Comparison of ENCODE assay signal across 8 cellular contexts in the genomic region with DNA sequence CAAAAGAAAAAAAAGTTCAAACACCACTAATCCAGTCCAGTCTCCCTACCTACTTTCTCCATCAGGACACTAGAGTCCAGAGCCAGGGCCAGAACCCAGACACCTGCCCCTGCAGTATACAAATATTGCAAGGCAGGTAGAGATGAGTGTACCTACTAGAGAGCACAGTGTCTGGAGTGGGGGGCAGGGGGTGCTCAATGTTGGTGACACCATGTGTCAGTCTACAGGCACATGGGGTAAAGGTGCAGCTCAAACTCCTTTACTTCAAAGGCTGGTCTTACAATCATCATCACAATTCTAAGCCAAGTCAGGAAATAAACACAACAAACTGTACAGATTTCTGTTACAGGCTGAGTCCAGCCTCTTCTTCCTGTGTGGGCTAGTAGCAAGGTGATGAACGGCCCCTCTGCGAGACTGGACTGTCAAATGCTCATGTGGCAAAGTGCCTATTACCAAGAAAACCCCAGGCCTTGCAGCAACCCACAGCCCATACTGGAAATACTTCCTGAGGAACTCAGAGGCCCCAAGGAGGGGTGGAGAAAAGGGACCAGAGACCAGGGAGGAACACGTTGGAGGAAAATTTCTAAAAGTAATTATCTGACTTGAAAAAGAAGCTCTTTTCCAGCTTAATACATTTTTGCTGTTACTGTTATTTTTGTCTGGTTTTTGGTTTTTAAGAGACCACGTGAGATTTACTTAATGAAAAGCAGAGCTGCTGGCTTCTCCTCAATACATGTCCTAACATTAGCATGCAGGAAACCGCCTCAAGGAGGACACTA. TPM values are rescaled to one million over a fixed set of nuclear protein-coding genes. Genes with fewer than 3 reads are reported as not detected.
DNase-seq lines count a peak whose midpoint lies in the region; ATAC-seq and TF ChIP-seq lines count a peak whose summit lies in the region.
"Had no signal": no experiment of that assay in that cellular context is flagged by ENCODE, and none has a peak within 500 bp of the region (broad histone marks: within the 10 kb centered on the region; RNA-seq: fewer than 3 reads in every experiment).

No MANE protein-coding gene starts in this region.

- peak overlapping the region in 1 of 2 experiments; percentile 32; a peak in 2 of 4 replicates for H4K8ac ChIP-seq in IMR-90 (ENCODE audit: low read depth in 2 of 2, low read length in 2 of 2)

- H3K14ac ChIP-seq in IMR-90 (replicated peaks; ENCODE audit: low read depth, low read length), result peak overlapping the region; percentile 20; the same call in 1 of the 2 replicates

- no peak overlapping the region; the same call in 1 of the 2 replicates for H2AK5ac ChIP-seq in IMR-90 (ENCODE audit: low read depth, low read length)

- ATAC-seq in IMR-90 (ENCODE audit: low read depth) (no peak), T-helper 17 cell (peak; percentile 25)

- peak overlapping the region; percentile 65 for H3K4ac ChIP-seq in IMR-90 (ENCODE audit: low read depth, low read length)

- CTCF ChIA-PET in IMR-90 (lab: Yijun Ruan, JAX), result no interaction called here

- H3K4me1 ChIP-seq in IMR-90 (ENCODE audit: control insufficient read depth, insufficient read depth, low read length) (peaks cover 36% of the 10 kb centered on the region), spleen (peaks cover 82 to 100% (median 95%) of the 10 kb centered on the region in 6 donors), SJCRH30 (peaks cover 25% of the 10 kb centered on the region)

- H3K79me1 ChIP-seq in IMR-90 (ENCODE audit: low read depth in 1 of 2, low read length in 2 of 2), result peaks cover 28 to 78% of the 10 kb centered on the region in 2 experiments

- no TSS peak for BruUV-seq in IMR-90 (replicated peaks; lab: Mats Ljungman, UMichigan)

- no peak overlapping the region for H2BK15ac ChIP-seq in IMR-90 (ENCODE audit: low read depth, low read length)

- TF ChIP-seq CTCF in IMR-90 (conservative IDR thresholded peaks at IDR 0.05; ENCODE audit: low read depth, low read length), result no peak
- TF ChIP-seq CTCF in fibroblast of the aortic adventitia (IDR thresholded peaks at IDR 0.05; ENCODE audit: insufficient read depth, low read length), result peak; percentile 6
- TF ChIP-seq CTCF in spleen (IDR thresholded peaks at IDR 0.05 in 8 of 11, conservative IDR thresholded peaks at IDR 0.05 in 3 of 11), result no peak

- H3K9ac ChIP-seq in IMR-90 (ENCODE audit: low read depth, low read length), result no peak overlapping the region

- H2BK5ac ChIP-seq in IMR-90 (ENCODE audit: low read depth, low read length, poor library complexity, severe bottlenecking), result no peak overlapping the region

- TF ChIP-seq POLR2A in IMR-90 (IDR thresholded peaks at IDR 0.05; ENCODE audit: low read depth, low read length) (no peak), spleen (IDR thresholded peaks at IDR 0.05) (no peak)

- H4K91ac ChIP-seq in IMR-90 (ENCODE audit: insufficient read depth, low read depth, low read length), result peak overlapping the region; percentile 49; the same call in 1 of the 2 replicates

- no peak overlapping the region for H2AK9ac ChIP-seq in IMR-90 (replicated peaks; ENCODE audit: low read depth, low read length, poor library complexity)

- intact Hi-C loops in IMR-90 (cut with micrococcal nuclease) (loop anchor here (2.0 to 5.0 kb wide), 3 partner anchors 13 to 41 kb away; no protein-coding TSS in a partner anchor), spleen (cut with DNase I; ENCODE audit: low total_unique reads) (no loop called here)

- peak; percentile 77 for DNase-seq in IMR-90
- DNase-seq in T-helper 17 cell, result no peak
- DNase-seq in fibroblast of the aortic adventitia (ENCODE audit: low read depth), result peak; percentile 79
- DNase-seq in spleen, result no peak
- DNase-seq in cerebellum (ENCODE audit: low spot score), result no peak
- DNase-seq in SJCRH30, result no peak
- DNase-seq in NCI-H2029 treated with DMSO at 0.1 percent for 48 hours (lab: John Stamatoyannopoulos, UW), result no peak
- DNase-seq: NCI-H2029 had no signal

- H3K36me3 ChIP-seq in IMR-90 (ENCODE audit: control insufficient read depth, insufficient read depth, low read length) (peaks cover 20% of the 10 kb centered on the region), spleen (peaks cover 0 to 45% (median 18%) of the 10 kb centered on the region in 6 donors), SJCRH30 (peaks cover 44% of the 10 kb centered on the region)

- peak overlapping the region; percentile 26; the same call in 1 of the 2 replicates for H3K18ac ChIP-seq in IMR-90 (ENCODE audit: low read depth, low read length)

- no peaks in the 10 kb centered on the region for H3K27me3 Mint-ChIP-seq in T-helper 17 cell

- H2BK120ac ChIP-seq in IMR-90 (ENCODE audit: low read depth, low read length), result peak overlapping the region; percentile 50; the same call in 1 of the 2 replicates

- peaks cover 51% of the 10 kb centered on the region for H4K20me1 ChIP-seq in IMR-90 (ENCODE audit: insufficient read depth, low read length)

- H3K36me3 Mint-ChIP-seq in T-helper 17 cell (ENCODE audit: low read depth), result peaks cover 6% of the 10 kb centered on the region

- H3K27ac Mint-ChIP-seq in T-helper 17 cell, result no peak overlapping the region

- no CpG with 5 or more reads among the region's 5 CpGs for WGBS in IMR-90 (ENCODE audit: extremely low coverage in 2 of 2, insufficient read length in 1 of 2), 2 experiments
- 9 to 24% (median 14%) methylated on average over 5 of the region's 5 CpGs for WGBS in spleen, 5 donors

- H3K9me1 ChIP-seq in IMR-90 (ENCODE audit: insufficient read depth, low read length), result peaks cover 32% of the 10 kb centered on the region

- H3K4me3 Mint-ChIP-seq in T-helper 17 cell, result peak overlapping the region; percentile 73

- H3K23ac ChIP-seq in IMR-90 (ENCODE audit: low read depth, low read length), result no peak overlapping the region

- H4K5ac ChIP-seq in IMR-90 (ENCODE audit: low read depth, low read length), result peak overlapping the region; percentile 4; the same call in 1 of the 2 replicates

- POLR2A ChIA-PET in IMR-90 (lab: Charles Lee; ENCODE audit: unreplicated experiment), result no interaction called here

- in situ Hi-C loops in IMR-90 (cut with MboI; ENCODE audit: low sequenced_read_pairs), result no loop called here

- H3K27me3 ChIP-seq in IMR-90 (ENCODE audit: control insufficient read depth, insufficient read depth, low read length) (no peaks in the 10 kb centered on the region), spleen (replicated peaks in 1 of 7) (no peaks in the 10 kb centered on the region), SJCRH30 (no peaks in the 10 kb centered on the region)

- H3K4me2 ChIP-seq in IMR-90 (ENCODE audit: low read depth, low read length), result no peak overlapping the region

- H3K9me3 ChIP-seq in IMR-90 (ENCODE audit: control insufficient read depth, insufficient read depth, low read length) (no peaks in the 10 kb centered on the region), T-helper 17 cell (ENCODE audit: control insufficient read depth, low read length, poor library complexity, severe bottlenecking) (no peaks in the 10 kb centered on the region), spleen (no peaks in the 10 kb centered on the region), SJCRH30 (replicated peaks) (no peaks in the 10 kb centered on the region)

- dilution Hi-C loops in IMR-90 (cut with HindIII; ENCODE audit: low sequenced_read_pairs, unreplicated experiment), result no loop called here

- no peak for TF ChIP-seq RAD21 in IMR-90 (IDR thresholded peaks at IDR 0.05; ENCODE audit: low read length)

- no peak overlapping the region for H3K56ac ChIP-seq in IMR-90 (ENCODE audit: extremely low read depth, insufficient read depth, low read length)

- no peak overlapping the region for H2AFZ ChIP-seq in IMR-90 (replicated peaks; ENCODE audit: low read length, poor library complexity)

- no peak overlapping the region for H2BK20ac ChIP-seq in IMR-90 (ENCODE audit: low read depth, low read length)

- H3K27ac ChIP-seq in IMR-90 (ENCODE audit: insufficient read depth, low read length), result no peak overlapping the region
- peak overlapping the region; percentile 48 to 97 (median 75) for H3K27ac ChIP-seq in spleen
- H3K27ac ChIP-seq in SJCRH30, result no peak overlapping the region

- no peak overlapping the region for H3K4me3 ChIP-seq in IMR-90 (ENCODE audit: insufficient read depth, low read depth, low read length)
- no peak overlapping the region for H3K4me3 ChIP-seq in fibroblast of the aortic adventitia (ENCODE audit: low read depth, low read length)
- peak overlapping the region in 1 of 8 donors; percentile 3 for H3K4me3 ChIP-seq in spleen
- H3K4me3 ChIP-seq in SJCRH30, result no peak overlapping the region

- peaks cover 82% of the 10 kb centered on the region for H3K4me1 Mint-ChIP-seq in T-helper 17 cell

TF ChIP-seq in IMR-90, 13 proteins besides CTCF, POLR2A, EP300 and RAD21 (continues in another document):
- TF ChIP-seq, protein P1, sequence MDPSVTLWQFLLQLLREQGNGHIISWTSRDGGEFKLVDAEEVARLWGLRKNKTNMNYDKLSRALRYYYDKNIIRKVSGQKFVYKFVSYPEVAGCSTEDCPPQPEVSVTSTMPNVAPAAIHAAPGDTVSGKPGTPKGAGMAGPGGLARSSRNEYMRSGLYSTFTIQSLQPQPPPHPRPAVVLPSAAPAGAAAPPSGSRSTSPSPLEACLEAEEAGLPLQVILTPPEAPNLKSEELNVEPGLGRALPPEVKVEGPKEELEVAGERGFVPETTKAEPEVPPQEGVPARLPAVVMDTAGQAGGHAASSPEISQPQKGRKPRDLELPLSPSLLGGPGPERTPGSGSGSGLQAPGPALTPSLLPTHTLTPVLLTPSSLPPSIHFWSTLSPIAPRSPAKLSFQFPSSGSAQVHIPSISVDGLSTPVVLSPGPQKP (IDR thresholded peaks at IDR 0.05; ENCODE audit: borderline replicate concordance, low read depth, low read length), result no peak
- TF ChIP-seq MAZ (IDR thresholded peaks at IDR 0.05; ENCODE audit: borderline replicate concordance, low read depth, low read length), result no peak
- no peak for TF ChIP-seq RFX5 (IDR thresholded peaks at IDR 0.05; ENCODE audit: low read depth, low read length)

RNA-seq across cellular contexts. Expression of a gene that starts 29.7 kb away (rescaled TPM):
- total RNA-seq in IMR-90 (2012; rRNA removed) (17.7 and 17.8 TPM in 2 replicates), T-helper 17 cell (100 to 1,000 TPM in 1 of 2 donors, 10 to 100 TPM in 1; 91.0 to 130 TPM), fibroblast of the aortic adventitia (ENCODE audit: low replicate concordance) (28.9 and 51.5 TPM in 2 replicates), spleen (100 to 1,000 TPM in 5 of 7 donors, 10 to 100 TPM in 2; 88.7 to 131 (median 106) TPM), cerebellum (18.3 TPM)
- polyA plus RNA-seq in IMR-90 (2012; rRNA removed) (22.8 and 28.3 TPM in 2 replicates), spleen (10 to 100 TPM in 2 of 3 donors, 1 to 10 TPM in 1; 9.4 to 19.4 (median 10.0) TPM)
- polyA plus RNA-seq in IMR-90 (2012; cell fraction: cytosol; rRNA removed), result 13.0 and 22.1 TPM in 2 replicates
- 84.5 and 160 TPM in 2 replicates for polyA plus RNA-seq in IMR-90 (2012; cell fraction: nucleus; rRNA removed; ENCODE audit: low replicate concordance)
- total RNA-seq in SJCRH30 (2014; rRNA removed; shearing (Covaris generic)), result 50.7 and 58.2 TPM in 2 replicates

RNA-seq across cellular contexts. Expression of a gene that starts 44.5 kb away (rescaled TPM):
- total RNA-seq in IMR-90 (2012; rRNA removed) (not detected in 2 replicates), T-helper 17 cell (not detected), fibroblast of the aortic adventitia (ENCODE audit: low replicate concordance) (not detected in 2 replicates), spleen (not detected), cerebellum (not detected)
- polyA plus RNA-seq in IMR-90 (2012; rRNA removed) (not detected in 2 replicates), spleen (not detected)
- not detected in 2 replicates for polyA plus RNA-seq in IMR-90 (2012; cell fraction: cytosol; rRNA removed)
- not detected in 2 replicates for polyA plus RNA-seq in IMR-90 (2012; cell fraction: nucleus; rRNA removed; ENCODE audit: low replicate concordance)
- total RNA-seq in SJCRH30 (2014; rRNA removed; shearing (Covaris generic)), result 0.08 and 0.36 TPM in 2 replicates

Comparison
In these comparisons a context has a peak if more than half of its experiments do, and no peak if none do; other contexts are left out.
1. DNase-seq: peak in IMR-90 (single experiment) and fibroblast of the aortic adventitia (single experiment); none in T-helper 17 cell (0 of 3), spleen (single experiment), cerebellum (single experiment), SJCRH30 (0 of 2) and NCI-H2029 treated with DMSO at 0.1 percent for 48 hours (single experiment).
2. H3K27ac ChIP-seq: peak in spleen (8 of 8); none in IMR-90 (single experiment) and SJCRH30 (single experiment).